Comparison of ENCODE assay signal across 28 cellular contexts in the genomic region with DNA sequence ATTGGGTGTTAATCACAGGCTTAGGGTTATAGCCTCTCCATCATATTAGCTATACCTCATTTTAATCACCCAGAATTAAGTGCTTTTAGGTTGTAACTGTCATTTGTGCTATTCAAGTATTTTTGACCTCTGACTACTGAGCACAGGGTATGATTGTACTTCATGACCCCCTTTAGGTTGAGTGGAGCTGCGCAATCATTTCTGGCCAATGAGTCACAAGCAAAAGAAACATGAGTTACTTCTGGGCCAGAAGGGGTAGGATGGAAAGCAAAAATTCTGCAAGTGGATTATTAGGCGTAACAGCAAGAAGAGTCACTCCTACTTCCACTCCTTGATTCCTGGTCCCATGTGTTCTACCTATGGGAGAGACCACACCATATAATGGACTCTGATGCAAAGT. TPM values are rescaled to one million over a fixed set of nuclear protein-coding genes. Genes with fewer than 3 reads are reported as not detected.
"Had no signal": no experiment of that assay in that cellular context is flagged by ENCODE, and none has a peak within 500 bp of the region (broad histone marks: within the 10 kb centered on the region; RNA-seq: fewer than 3 reads in every experiment).

No MANE protein-coding gene starts in this region.

- H3K27me3 ChIP-seq: heart right ventricle, left lung, neural progenitor cell, sigmoid colon, testis, uterus had no signal

- H3K4me3 ChIP-seq: heart right ventricle, left lung, neural progenitor cell, sigmoid colon, testis, uterus had no signal

- H2AFZ ChIP-seq: neural progenitor cell had no signal

- DNase-seq: activated CD4-positive, alpha-beta T cell treated with anti-CD3 and anti-CD28 coated beads for 36 hours; activated CD4-positive, alpha-beta T cell treated with anti-CD3 and anti-CD28 coated beads, Interleukin-2, amount 50 U/mL, for 48 hours; activated CD8-positive, alpha-beta memory T cell treated with anti-CD3 and anti-CD28 coated beads, Interleukin-2, amount 50 U/mL, for 48 hours; activated naive CD4-positive, alpha-beta T cell treated with Interleukin-2 at 50 U/mL for 16 hours; activated naive CD8-positive, alpha-beta T cell treated with anti-CD3 and anti-CD28 coated beads, Interleukin-2, amount 10 ng/mL, durations not matched to agents 7 days and 5 days; activated T-cell treated with anti-CD3 and anti-CD28 coated beads, Interleukin-2, amount 50 U/mL, for 4 hours; effector CD4-positive, alpha-beta T cell; heart right ventricle; kidney glomerular epithelial cell; left lung; naive thymus-derived CD8-positive, alpha-beta T cell; retina; sigmoid colon; stimulated activated CD4-positive, alpha-beta T cell treated with anti-CD3 and anti-CD28 coated beads, Interleukin-2, amount 100 ng/mL, for 48 hours; stimulated activated CD8-positive, alpha-beta memory T cell treated with anti-CD3 and anti-CD28 coated beads, Interleukin-4, amount 100 ng/mL, for 48 hours; stimulated activated naive CD4-positive, alpha-beta T cell; T-helper 9 cell; testis; trophoblast cell; uterus had no signal

- H3K9ac ChIP-seq: neural progenitor cell had no signal

- H3K36me3 Mint-ChIP-seq: activated naive CD8-positive, alpha-beta T cell treated with anti-CD3 and anti-CD28 coated beads, Interleukin-2, amount 10 ng/mL, durations not matched to agents 7 days and 5 days; mesothelial cell of epicardium; naive thymus-derived CD8-positive, alpha-beta T cell; neural progenitor cell had no signal

- H3K27me3 Mint-ChIP-seq: activated CD4-positive, alpha-beta T cell treated with anti-CD3 and anti-CD28 coated beads for 36 hours; activated naive CD8-positive, alpha-beta T cell treated with anti-CD3 and anti-CD28 coated beads, Interleukin-2, amount 10 ng/mL, durations not matched to agents 7 days and 5 days; progenitor cell of endocrine pancreas had no signal

- H3K4me1 Mint-ChIP-seq: activated CD4-positive, alpha-beta T cell treated with anti-CD3 and anti-CD28 coated beads for 36 hours; activated naive CD8-positive, alpha-beta T cell treated with anti-CD3 and anti-CD28 coated beads, Interleukin-2, amount 10 ng/mL, durations not matched to agents 7 days and 5 days; mesothelial cell of epicardium; naive thymus-derived CD8-positive, alpha-beta T cell; neural progenitor cell; WTC11 had no signal

- H3K4me1 ChIP-seq: heart right ventricle, left lung, neural progenitor cell, sigmoid colon, testis, uterus had no signal

- H3K4me2 ChIP-seq: neural progenitor cell had no signal

- H3K36me3 ChIP-seq: heart right ventricle, left lung, neural progenitor cell, sigmoid colon had no signal

- H3K27ac ChIP-seq: heart right ventricle, left lung, neural progenitor cell, sigmoid colon, testis, uterus had no signal

- H3K9me3 ChIP-seq: sigmoid colon, testis, uterus had no signal

- H3K4me3 Mint-ChIP-seq: activated CD4-positive, alpha-beta T cell treated with anti-CD3 and anti-CD28 coated beads for 36 hours; activated naive CD8-positive, alpha-beta T cell treated with anti-CD3 and anti-CD28 coated beads, Interleukin-2, amount 10 ng/mL, durations not matched to agents 7 days and 5 days; activated T-cell treated with anti-CD3 and anti-CD28 coated beads, Interleukin-2, amount 50 U/mL, for 4 hours; dendritic cell treated with granulocyte-macrophage colony-stimulating factor and Interleukin-4, amounts not matched to agents 40 ng/mL and 50 ng/mL, for 4 days; mesothelial cell of epicardium; naive thymus-derived CD8-positive, alpha-beta T cell; neural progenitor cell; WTC11 had no signal

- H3K27ac Mint-ChIP-seq: activated CD4-positive, alpha-beta T cell treated with anti-CD3 and anti-CD28 coated beads for 36 hours; activated naive CD8-positive, alpha-beta T cell treated with anti-CD3 and anti-CD28 coated beads, Interleukin-2, amount 10 ng/mL, durations not matched to agents 7 days and 5 days; activated T-helper 2 cell treated with anti-CD3 and anti-CD28 coated beads, Interferon-gamma antibody, Interleukin-2, Interleukin-4, amounts not matched to agents 10 μg/mL and 5 μg/mL and 100 μg/mL, durations not matched to agents 14 hours and 24 hours and 36 hours; dendritic cell treated with granulocyte-macrophage colony-stimulating factor and Interleukin-4, amounts not matched to agents 40 ng/mL and 50 ng/mL, for 4 days; mesothelial cell of epicardium; naive thymus-derived CD8-positive, alpha-beta T cell; neural progenitor cell; progenitor cell of endocrine pancreas; WTC11 had no signal

- H3K9me3 Mint-ChIP-seq: activated naive CD8-positive, alpha-beta T cell treated with anti-CD3 and anti-CD28 coated beads, Interleukin-2, amount 10 ng/mL, durations not matched to agents 7 days and 5 days; activated T-cell treated with anti-CD3 and anti-CD28 coated beads, Interleukin-2, amount 50 U/mL, for 4 hours; activated T-helper 2 cell treated with anti-CD3 and anti-CD28 coated beads, Interferon-gamma antibody, Interleukin-2, Interleukin-4, amounts not matched to agents 10 μg/mL and 5 μg/mL and 100 μg/mL, durations not matched to agents 14 hours and 24 hours and 36 hours; neural progenitor cell had no signal

RNA-seq across cellular contexts. Expression of a gene that starts 8.3 kb away (rescaled TPM):
- total RNA-seq: activated CD8-positive, alpha-beta memory T cell treated with anti-CD3 and anti-CD28 coated beads for 36 hours; activated naive CD8-positive, alpha-beta T cell treated with anti-CD3 and anti-CD28 coated beads, Interleukin-2, amount 10 ng/mL, durations not matched to agents 7 days and 5 days; activated T-helper 2 cell treated with anti-CD3 and anti-CD28 coated beads, Interferon-gamma antibody, Interleukin-2, Interleukin-4, amounts not matched to agents 10 μg/mL and 5 μg/mL and 100 μg/mL, durations not matched to agents 14 hours and 24 hours and 36 hours; naive thymus-derived CD8-positive, alpha-beta T cell; T-helper 1 cell treated with Interleukin-12 subunit alpha and Interleukin-12 subunit beta and Interleukin-4 antibody, amounts not matched to agents 30 ng/mL and 1 ng/mL, for 36 hours had no signal
